ENCODE assay signal across 20 cellular contexts in genomic region chr14:89801128-89801527, GRCh38.
DNase-seq lines count a peak whose midpoint lies in the region; ATAC-seq, FAIRE-seq and TF ChIP-seq lines count a peak whose summit lies in the region.
"Had no signal": no experiment of that assay in that cellular context is flagged by ENCODE, and none has a peak within 500 bp of the region (broad histone marks: within the 10 kb centered on the region; RNA-seq: fewer than 3 reads in every experiment).

No MANE protein-coding gene starts in this region.

- FAIRE-seq in keratinocyte (lab: Jason Lieb, UNC), result peak; percentile 99

- no TSS peak for BruUV-seq in mammary epithelial cell (replicated peaks; lab: Mats Ljungman, UMichigan)
- BruUV-seq in Calu3 (replicated peaks; lab: Mats Ljungman, UMichigan), result no TSS peak

- H3K79me2 ChIP-seq in GM23248 (ENCODE audit: insufficient read depth) (no peaks in the 10 kb centered on the region), mammary epithelial cell (ENCODE audit: insufficient read depth, low read length) (no peaks in the 10 kb centered on the region), keratinocyte (ENCODE audit: control insufficient read depth, insufficient read depth, low read length) (no peaks in the 10 kb centered on the region)

- H3K4me3 ChIP-seq in GM23248 (no peak overlapping the region), mammary epithelial cell (replicated peaks in 1 of 3; ENCODE audit: insufficient read depth in 1 of 3, low read depth in 2 of 3, low read length in 3 of 3) (no peak overlapping the region), keratinocyte (ENCODE audit: control insufficient read depth in 2 of 3, extremely low read depth in 1 of 3, insufficient read depth in 2 of 3, low read depth in 1 of 3, low read length in 3 of 3) (no peak overlapping the region), gastrocnemius medialis (no peak overlapping the region)
- H3K4me3 ChIP-seq: MG63, SJSA1 had no signal

- no peaks in the 10 kb centered on the region for H3K9me1 ChIP-seq in keratinocyte (ENCODE audit: control insufficient read depth, extremely low read depth, insufficient read depth, low read length)

- H3K4me1 ChIP-seq in GM23248 (ENCODE audit: insufficient read depth) (0 out of 2 replicates have a peak, but pooled peaks cover 8% of the 10 kb centered on the region), mammary epithelial cell (ENCODE audit: insufficient read depth, low read length) (peaks cover 19% of the 10 kb centered on the region), keratinocyte (ENCODE audit: control insufficient read depth, extremely low read depth, insufficient read depth, low read length) (peaks cover 16% of the 10 kb centered on the region), gastrocnemius medialis (no peaks in the 10 kb centered on the region)

- WGBS in GM23248 (ENCODE audit: low coverage in 1 of 2, low lambda C conversion rate in 2 of 2, missing lambda C conversion rate in 2 of 2), 2 experiments, result 57 to 59% methylated on average over 3 of the region's 3 CpGs
- 7% methylated on average over 3 of the region's 3 CpGs for WGBS in mammary epithelial cell (ENCODE audit: low coverage, missing lambda C conversion rate)

- TF ChIP-seq CTCF in mammary epithelial cell (conservative IDR thresholded peaks at IDR 0.05 in 1 of 2, IDR thresholded peaks at IDR 0.05 in 1 of 2; ENCODE audit: extremely low read depth in 1 of 2, insufficient read depth in 1 of 2, low read depth in 1 of 2, low read length in 2 of 2), result no peak
- peak in 1 of 3 experiments; percentile 0 for TF ChIP-seq CTCF in keratinocyte (optimal IDR thresholded peaks at IDR 0.05 in 1 of 3, IDR thresholded peaks at IDR 0.05 in 1 of 3, conservative IDR thresholded peaks at IDR 0.05 in 1 of 3; ENCODE audit: extremely low read depth in 1 of 3, insufficient read depth in 2 of 3, low read length in 3 of 3)
- no peak for TF ChIP-seq CTCF in gastrocnemius medialis (IDR thresholded peaks at IDR 0.05 in 4 of 5, conservative IDR thresholded peaks at IDR 0.05 in 1 of 5)
- TF ChIP-seq CTCF in Calu3 (IDR thresholded peaks at IDR 0.05; ENCODE audit: unreplicated experiment), result no peak
- TF ChIP-seq CTCF in GM20000 (IDR thresholded peaks at IDR 0.05; ENCODE audit: extremely low read depth, missing control alignments), result no peak

- no peaks in the 10 kb centered on the region for H3K9me2 ChIP-seq in GM23248 (ENCODE audit: insufficient read depth)

- H3K27ac Mint-ChIP-seq in Calu3 (ENCODE audit: unreplicated experiment), result no peak overlapping the region
- H3K27ac Mint-ChIP-seq: CD8-positive, alpha-beta memory T cell had no signal

- H4K20me1 ChIP-seq in GM23248 (ENCODE audit: insufficient read depth) (no peaks in the 10 kb centered on the region), mammary epithelial cell (ENCODE audit: insufficient read depth, low read length) (no peaks in the 10 kb centered on the region), keratinocyte (ENCODE audit: control insufficient read depth, extremely low read depth, insufficient read depth, low read length) (no peaks in the 10 kb centered on the region)

- H3F3A ChIP-seq in GM23248 (ENCODE audit: insufficient read depth), result 0 out of 2 replicates have a peak, but pooled peaks cover 7% of the 10 kb centered on the region

- no peaks in the 10 kb centered on the region for H3K9me3 Mint-ChIP-seq in Calu3 (ENCODE audit: low read depth, unreplicated experiment)
- H3K9me3 Mint-ChIP-seq: CD8-positive, alpha-beta memory T cell had no signal

- H2AFZ ChIP-seq in GM23248 (no peak overlapping the region), mammary epithelial cell (ENCODE audit: low read depth, low read length) (peak overlapping the region; percentile 9), keratinocyte (ENCODE audit: control insufficient read depth, low read length) (no peak overlapping the region)

- H3K27me3 ChIP-seq in GM23248 (replicated peaks; ENCODE audit: insufficient read depth), result no peaks in the 10 kb centered on the region
- no peaks in the 10 kb centered on the region for H3K27me3 ChIP-seq in mammary epithelial cell (ENCODE audit: insufficient read depth, low read length)
- no peaks in the 10 kb centered on the region for H3K27me3 ChIP-seq in keratinocyte (ENCODE audit: control insufficient read depth, extremely low read depth, insufficient read depth, low read length)
- H3K27me3 ChIP-seq in gastrocnemius medialis, result no peaks in the 10 kb centered on the region
- H3K27me3 ChIP-seq: MG63, SJSA1 had no signal

- TF ChIP-seq POLR2A in gastrocnemius medialis (IDR thresholded peaks at IDR 0.05), result no peak

- H3K4me2 ChIP-seq in GM23248 (ENCODE audit: unreplicated experiment), result no peak overlapping the region
- peak overlapping the region; percentile 44 for H3K4me2 ChIP-seq in mammary epithelial cell (ENCODE audit: insufficient read depth, low read depth, low read length)
- peak overlapping the region; percentile 44 for H3K4me2 ChIP-seq in keratinocyte (ENCODE audit: control insufficient read depth, extremely low read depth, insufficient read depth, low read depth, low read length)

- no peak overlapping the region for H3K9ac ChIP-seq in GM23248
- H3K9ac ChIP-seq in mammary epithelial cell (ENCODE audit: insufficient read depth, low read length), result peak overlapping the region; percentile 22
- peak overlapping the region; percentile 26 for H3K9ac ChIP-seq in keratinocyte (ENCODE audit: control insufficient read depth, extremely low read depth, insufficient read depth, low read length)

- no peaks in the 10 kb centered on the region for H3K9me3 ChIP-seq in GM23248 (ENCODE audit: low read depth)
- H3K9me3 ChIP-seq in mammary epithelial cell (replicated peaks; ENCODE audit: insufficient read depth, low read length), result no peaks in the 10 kb centered on the region
- H3K9me3 ChIP-seq in keratinocyte (ENCODE audit: control insufficient read depth, low read depth, low read length), result no peaks in the 10 kb centered on the region
- no peaks in the 10 kb centered on the region for H3K9me3 ChIP-seq in gastrocnemius medialis
- H3K9me3 ChIP-seq: MG63, SJSA1 had no signal

- no peaks in the 10 kb centered on the region for H3K27me3 Mint-ChIP-seq in Calu3 (ENCODE audit: unreplicated experiment)

- no peaks in the 10 kb centered on the region for H3K4me1 Mint-ChIP-seq in Calu3 (ENCODE audit: low read depth, unreplicated experiment)
- H3K4me1 Mint-ChIP-seq: CD8-positive, alpha-beta memory T cell had no signal

- DNase-seq in GM23248 (peak; percentile 48), M059J (ENCODE audit: low read depth) (peak; percentile 11), mammary epithelial cell (peak; percentile 98), keratinocyte (ENCODE audit: low read depth, low spot score) (peak; percentile 96), gastrocnemius medialis (no peak), Calu3 (no peak), GM20000 (ENCODE audit: low spot score) (no peak)
- no peak for DNase-seq in activated effector memory CD4-positive, alpha-beta T cell treated with Interleukin-2 at 50 U/mL for 16 hours
- DNase-seq: C1 segment of cervical spinal cord; CD8-positive, alpha-beta memory T cell; DMS79 treated with DMSO at 0.1 percent for 48 hours; GDM1; GOT3; MG63; NCI-H1048; NCI-H1436; NCI-H2029; NCI-H345; NCI-H524 treated with DMSO at 0.1 percent for 48 hours had no signal

- H3K27ac ChIP-seq in GM23248 (no peak overlapping the region), mammary epithelial cell (ENCODE audit: insufficient read depth, low read depth, low read length) (peak overlapping the region; percentile 61), keratinocyte (ENCODE audit: control insufficient read depth, insufficient read depth, low read length) (peak overlapping the region; percentile 76), gastrocnemius medialis (no peak overlapping the region)
- H3K27ac ChIP-seq: SJSA1 had no signal

- CTCF ChIA-PET in mammary epithelial cell (lab: Charles Lee; ENCODE audit: low non-redundant PET) (interaction anchor here (0.7 kb wide), 1 partner anchor 68 kb away, joined by 3 read pairs; no protein-coding TSS in a partner anchor), Calu3 (lab: Charles Lee) (no interaction called here)

- no peak for ATAC-seq in gastrocnemius medialis

- intact Hi-C loops in mammary epithelial cell (cut with micrococcal nuclease) (loop anchor here (2.0 kb wide), 2 partner anchors 18 to 58 kb away; no protein-coding TSS in a partner anchor), gastrocnemius medialis (cut with DNase I; ENCODE audit: low total_unique reads) (no loop called here), Calu3 (cut with micrococcal nuclease; ENCODE audit: unreplicated experiment) (no loop called here)

- in situ Hi-C loops in GM23248 (cut with MboI), result no loop called here
- in situ Hi-C loops in mammary epithelial cell (cut with MboI; ENCODE audit: low sequenced_read_pairs in 2 of 2), result no loop called here
- in situ Hi-C loops in gastrocnemius medialis (cut with MboI; ENCODE audit: low sequenced_read_pairs in 4 of 4), result no loop called here

- no peak overlapping the region for H3K4me3 Mint-ChIP-seq in Calu3 (ENCODE audit: low read depth, unreplicated experiment)
- H3K4me3 Mint-ChIP-seq: CD8-positive, alpha-beta memory T cell had no signal

- H3K36me3 ChIP-seq in GM23248 (ENCODE audit: low read depth) (no peaks in the 10 kb centered on the region), mammary epithelial cell (ENCODE audit: insufficient read depth, low read length) (no peaks in the 10 kb centered on the region), keratinocyte (ENCODE audit: control insufficient read depth in 2 of 2, extremely low read depth in 1 of 2, insufficient read depth in 2 of 2, low read length in 2 of 2) (no peaks in the 10 kb centered on the region), gastrocnemius medialis (no peaks in the 10 kb centered on the region)
- H3K36me3 ChIP-seq: MG63, SJSA1 had no signal

- dilution Hi-C loops in mammary epithelial cell (cut with HindIII; ENCODE audit: low sequenced_read_pairs) (no loop called here), keratinocyte (cut with MboI; ENCODE audit: extremely low pct_ligation_motif_present, low sequenced_read_pairs) (no loop called here)

- H3K36me3 Mint-ChIP-seq in Calu3 (ENCODE audit: insufficient read depth, unreplicated experiment), result no peaks in the 10 kb centered on the region

Comparison
In these comparisons a context has a peak if more than half of its experiments do, and no peak if none do; other contexts are left out.
1. DNase-seq: peak in GM23248 (single experiment), M059J (single experiment), mammary epithelial cell (single experiment) and keratinocyte (single experiment); none in gastrocnemius medialis (0 of 2), Calu3 (single experiment), GM20000 (single experiment) and activated effector memory CD4-positive, alpha-beta T cell treated with Interleukin-2 at 50 U/mL for 16 hours (single experiment).
2. H3K27ac ChIP-seq: peak in mammary epithelial cell (single experiment) and keratinocyte (single experiment); none in GM23248 (single experiment) and gastrocnemius medialis (0 of 4).